ENCODE assay signal across 17 cellular contexts in the genomic region with DNA sequence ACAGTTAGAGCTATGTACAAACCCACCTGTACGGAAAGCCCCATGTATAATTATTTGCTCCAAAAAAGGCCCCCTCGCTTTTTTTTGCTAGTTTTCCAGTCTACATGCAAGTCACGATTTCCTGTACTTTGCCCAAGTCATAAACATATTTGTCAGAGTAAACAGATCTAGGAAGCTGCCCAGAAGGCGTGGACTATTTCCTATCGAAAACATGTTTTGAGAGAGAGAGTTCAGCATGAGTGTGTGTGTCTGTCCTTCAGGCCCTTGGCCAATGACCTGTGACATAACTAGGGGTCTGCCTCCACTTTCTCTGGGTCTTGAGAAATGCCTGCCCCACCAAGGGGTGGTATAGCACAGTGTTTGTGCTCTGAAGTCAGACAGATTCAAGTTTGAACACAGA.
DNase-seq lines count a peak whose midpoint lies in the region; ATAC-seq and TF ChIP-seq lines count a peak whose summit lies in the region.
"Had no signal": no experiment of that assay in that cellular context is flagged by ENCODE, and none has a peak within 500 bp of the region (broad histone marks: within the 10 kb centered on the region; RNA-seq: fewer than 3 reads in every experiment).

No MANE protein-coding gene starts in this region.

- H2BK120ac ChIP-seq in mesenchymal stem cell (ENCODE audit: low read depth, low read length) = no peak overlapping the region

- no peak overlapping the region for H3K4ac ChIP-seq in mesenchymal stem cell (ENCODE audit: low read depth in 1 of 2, low read length in 2 of 2)

- peak overlapping the region; percentile 71 to 80 for H3K27ac ChIP-seq in esophagus (ENCODE audit: low read depth in 2 of 2, low read length in 1 of 2)
- H3K27ac ChIP-seq in mesenchymal stem cell (ENCODE audit: low read length, poor library complexity, severe bottlenecking) = no peak overlapping the region
- peak overlapping the region; percentile 61 for H3K27ac ChIP-seq in suprapubic skin
- H3K27ac ChIP-seq: PC-9 had no signal

- WGBS in esophagus, 2 donors = 67 to 69% methylated on average over 5 of the region's 5 CpGs
- WGBS in mesenchymal stem cell = 85% methylated on average over 5 of the region's 5 CpGs
- 63% methylated on average over 5 of the region's 5 CpGs for WGBS in suprapubic skin

- DNase-seq in M059J (ENCODE audit: low read depth) = peak; percentile 27
- peak; percentile 45 for DNase-seq in mesenchymal stem cell
- no peak for DNase-seq in suprapubic skin (ENCODE audit: low spot score in 2 of 2)
- DNase-seq in GM03348 (ENCODE audit: low spot score) = no peak
- no peak for DNase-seq in activated T-cell treated with anti-CD3 and anti-CD28 coated beads, Interleukin-2, amount 50 U/mL, for 4 hours
- DNase-seq in NCI-H2081 (lab: John Stamatoyannopoulos, UW) = no peak
- no peak for DNase-seq in T1000 (lab: John Stamatoyannopoulos, UW)
- DNase-seq: activated CD4-positive, CD25-positive, alpha-beta regulatory T cell; activated CD8-positive, alpha-beta memory T cell treated with anti-CD3 and anti-CD28 coated beads, Interleukin-2, amount 50 U/mL, for 48 hours; Calu3; cortex of kidney; NCI-H1417 treated with DMSO at 0.1 percent for 48 hours; NCI-H446 treated with DMSO at 0.1 percent for 48 hours; PC-9 had no signal

- H3K4me3 Mint-ChIP-seq in activated T-cell treated with anti-CD3 and anti-CD28 coated beads, Interleukin-2, amount 50 U/mL, for 4 hours = no peak overlapping the region
- H3K4me3 Mint-ChIP-seq: natural killer cell treated with Interleukin-12 subunit alpha and Interleukin-12 subunit beta and Interleukin-15 and Interleukin-18, amount 100 ng/mL, for 72 hours had no signal

- peaks cover 10% of the 10 kb centered on the region for H3K9me3 Mint-ChIP-seq in activated T-cell treated with anti-CD3 and anti-CD28 coated beads, Interleukin-2, amount 50 U/mL, for 4 hours
- H3K9me3 Mint-ChIP-seq: natural killer cell treated with Interleukin-12 subunit alpha and Interleukin-12 subunit beta and Interleukin-15 and Interleukin-18, amount 100 ng/mL, for 72 hours had no signal

- peaks cover 0 to 2% of the 10 kb centered on the region in 2 donors for H3K36me3 ChIP-seq in esophagus (ENCODE audit: control insufficient read depth in 2 of 2, insufficient read depth in 2 of 2, low read length in 1 of 2)
- H3K36me3 ChIP-seq in mesenchymal stem cell (ENCODE audit: control insufficient read depth in 1 of 2, insufficient read depth in 2 of 2, low read depth in 1 of 2, low read length in 2 of 2) = peaks cover 25 to 43% of the 10 kb centered on the region in 2 experiments
- H3K36me3 ChIP-seq in suprapubic skin = no peaks in the 10 kb centered on the region

- H3K23ac ChIP-seq in mesenchymal stem cell (ENCODE audit: low read length in 2 of 2) = no peak overlapping the region

- no peak overlapping the region for H3K4me2 ChIP-seq in mesenchymal stem cell (ENCODE audit: low read length, poor library complexity, severe bottlenecking)
- H3K4me2 ChIP-seq: PC-9 had no signal

- H3K27me3 ChIP-seq in esophagus (ENCODE audit: control insufficient read depth in 1 of 2, insufficient read depth in 2 of 2, low read length in 2 of 2) (no peaks in the 10 kb centered on the region), mesenchymal stem cell (ENCODE audit: control insufficient read depth in 1 of 2, insufficient read depth in 1 of 2, low read length in 2 of 2) (no peaks in the 10 kb centered on the region), suprapubic skin (no peaks in the 10 kb centered on the region)

- TF ChIP-seq EP300 in suprapubic skin (IDR thresholded peaks at IDR 0.05) = no peak

- peaks cover 3% of the 10 kb centered on the region in 2 donors for H3K4me1 ChIP-seq in esophagus (ENCODE audit: control insufficient read depth in 2 of 2, insufficient read depth in 2 of 2, low read length in 1 of 2)
- peaks cover 26% of the 10 kb centered on the region for H3K4me1 ChIP-seq in mesenchymal stem cell (ENCODE audit: control insufficient read depth, insufficient read depth, low read depth, low read length)
- H3K4me1 ChIP-seq in suprapubic skin = peaks cover 56% of the 10 kb centered on the region

- H3K4me1 Mint-ChIP-seq in activated T-cell treated with anti-CD3 and anti-CD28 coated beads, Interleukin-2, amount 50 U/mL, for 4 hours (ENCODE audit: low read depth) = no peaks in the 10 kb centered on the region

- H3K27me3 Mint-ChIP-seq in activated T-cell treated with anti-CD3 and anti-CD28 coated beads, Interleukin-2, amount 50 U/mL, for 4 hours (ENCODE audit: low read depth) = peaks cover 5% of the 10 kb centered on the region

- no peak overlapping the region for H4K91ac ChIP-seq in mesenchymal stem cell (ENCODE audit: low read length)

- H3K9ac ChIP-seq in mesenchymal stem cell (ENCODE audit: low read length) = peak overlapping the region; percentile 51

- TF ChIP-seq POLR2A in suprapubic skin (IDR thresholded peaks at IDR 0.05) = no peak

- no peak overlapping the region for H3K4me3 ChIP-seq in esophagus (ENCODE audit: low read depth in 1 of 2, low read length in 2 of 2)
- no peak overlapping the region for H3K4me3 ChIP-seq in mesenchymal stem cell (ENCODE audit: insufficient read depth in 1 of 2, low read depth in 1 of 2, low read length in 2 of 2)
- H3K4me3 ChIP-seq in suprapubic skin = no peak overlapping the region
- H3K4me3 ChIP-seq: K562, PC-9 had no signal

- H2BK5ac ChIP-seq in mesenchymal stem cell (ENCODE audit: low read depth, low read length, poor library complexity, severe bottlenecking) = no peak overlapping the region

- ATAC-seq in activated T-cell treated with anti-CD3 and anti-CD28 coated beads, Interleukin-2, amount 50 U/mL, for 4 hours = no peak
- ATAC-seq: K562; natural killer cell treated with Interleukin-12 subunit alpha and Interleukin-12 subunit beta and Interleukin-15 and Interleukin-18, amount 100 ng/mL, for 72 hours had no signal

- no peak overlapping the region for H2AFZ ChIP-seq in mesenchymal stem cell (ENCODE audit: low read depth, low read length)
- H2AFZ ChIP-seq: PC-9 had no signal

- H2BK15ac ChIP-seq in mesenchymal stem cell (ENCODE audit: low read depth, poor library complexity, severe bottlenecking) = no peak overlapping the region

- H3K79me1 ChIP-seq in mesenchymal stem cell (replicated peaks; ENCODE audit: low read length, poor library complexity, severe bottlenecking) = peaks cover 17% of the 10 kb centered on the region

- TF ChIP-seq CTCF in suprapubic skin (IDR thresholded peaks at IDR 0.05) = no peak

- H4K8ac ChIP-seq in mesenchymal stem cell (ENCODE audit: low read length) = no peak overlapping the region

- no peak overlapping the region for H3K18ac ChIP-seq in mesenchymal stem cell (ENCODE audit: low read depth in 1 of 2, low read length in 2 of 2)

- H3K36me3 Mint-ChIP-seq in activated T-cell treated with anti-CD3 and anti-CD28 coated beads, Interleukin-2, amount 50 U/mL, for 4 hours (ENCODE audit: insufficient read depth) = peaks cover 2% of the 10 kb centered on the region
- H3K36me3 Mint-ChIP-seq: natural killer cell treated with Interleukin-12 subunit alpha and Interleukin-12 subunit beta and Interleukin-15 and Interleukin-18, amount 100 ng/mL, for 72 hours had no signal

- H2AK5ac ChIP-seq in mesenchymal stem cell (ENCODE audit: low read length, severe bottlenecking) = peak overlapping the region; percentile 3

- H3K14ac ChIP-seq in mesenchymal stem cell (ENCODE audit: low read length in 2 of 2) = no peak overlapping the region

- H3K9me3 ChIP-seq in esophagus (ENCODE audit: control insufficient read depth in 2 of 2, insufficient read depth in 1 of 2, low read depth in 1 of 2, low read length in 1 of 2) = no peaks in the 10 kb centered on the region
- no peaks in the 10 kb centered on the region for H3K9me3 ChIP-seq in mesenchymal stem cell (ENCODE audit: control insufficient read depth, low read length)
- H3K9me3 ChIP-seq in suprapubic skin = no peaks in the 10 kb centered on the region

- H2BK12ac ChIP-seq in mesenchymal stem cell (ENCODE audit: low read length in 2 of 2) = no peak overlapping the region

Comparison
In these comparisons a context has a peak if more than half of its experiments do, and no peak if none do; other contexts are left out.
1. DNase-seq: peak in M059J (single experiment) and mesenchymal stem cell (single experiment); none in suprapubic skin (0 of 2), GM03348 (single experiment), activated T-cell treated with anti-CD3 and anti-CD28 coated beads, Interleukin-2, amount 50 U/mL, for 4 hours (single experiment), NCI-H2081 (0 of 2) and T1000 (single experiment).